1 cellular context compared by ENCODE assay signal in genomic region chr19:54626757-54627156, GRCh38.
TF ChIP-seq lines count a peak whose summit lies in the region.

No MANE protein-coding gene starts in this region.

TF ChIP-seq in K562, 482 proteins besides CTCF, POLR2A, EP300 and RAD21:
- TF ChIP-seq ZNF766 (CRISPR knock-in tag; conservative IDR thresholded peaks at IDR 0.05), result no peak
- no peak for TF ChIP-seq ARID2 (IDR thresholded peaks at IDR 0.05)
- TF ChIP-seq BHLHE40 (IDR thresholded peaks at IDR 0.05; ENCODE audit: low read length), result peak; percentile 24; the same call in 1 of the 2 replicates
- no peak for TF ChIP-seq LCOR (CRISPR knock-in tag; IDR thresholded peaks at IDR 0.05)
- TF ChIP-seq ZNF175 (CRISPR knock-in tag; IDR thresholded peaks at IDR 0.05; ENCODE audit: low read depth), result no peak
- no peak for TF ChIP-seq ELF4 (CRISPR knock-in tag; IDR thresholded peaks at IDR 0.05)
